ENCODE assay signal across 1 cellular context in genomic region chr16:60564588-60564987, GRCh38.
TF ChIP-seq lines count a peak whose summit lies in the region.

No MANE protein-coding gene starts in this region.

TF ChIP-seq in HepG2, 621 proteins besides CTCF, POLR2A, EP300 and RAD21 (continued from another document):
- TF ChIP-seq POGK (CRISPR knock-in tag; conservative IDR thresholded peaks at IDR 0.05) (no peak), NFE2L2 (IDR thresholded peaks at IDR 0.05; ENCODE audit: low read length) (peak; percentile 79), IRF2 (CRISPR knock-in tag; IDR thresholded peaks at IDR 0.05) (no peak), ZNF607 (CRISPR knock-in tag; IDR thresholded peaks at IDR 0.05; ENCODE audit: borderline replicate concordance) (no peak), FOXM1 (CRISPR knock-in tag; IDR thresholded peaks at IDR 0.05) (no peak), MAFK (conservative IDR thresholded peaks at IDR 0.05 in 1 of 2, IDR thresholded peaks at IDR 0.05 in 1 of 2; ENCODE audit: low read length in 2 of 2) (peak; percentile 29 to 38; a peak in 3 of 4 replicates), PAXIP1 (CRISPR knock-in tag; conservative IDR thresholded peaks at IDR 0.05) (no peak), GLI4 (CRISPR knock-in tag; IDR thresholded peaks at IDR 0.05; ENCODE audit: borderline replicate concordance) (no peak), CENPX (CRISPR knock-in tag; IDR thresholded peaks at IDR 0.05) (no peak), AFF4 (CRISPR knock-in tag; IDR thresholded peaks at IDR 0.05) (no peak), NFE2 (CRISPR knock-in tag; IDR thresholded peaks at IDR 0.05) (no peak), ZNF329 (CRISPR knock-in tag; IDR thresholded peaks at IDR 0.05; ENCODE audit: low read depth) (no peak), TMF1 (CRISPR knock-in tag; IDR thresholded peaks at IDR 0.05; ENCODE audit: low read depth) (no peak), NR2F1 (CRISPR knock-in tag; IDR thresholded peaks at IDR 0.05) (no peak), GRHL1 (CRISPR knock-in tag; conservative IDR thresholded peaks at IDR 0.05) (no peak), SSRP1 (CRISPR knock-in tag; IDR thresholded peaks at IDR 0.05) (no peak), MAFF (IDR thresholded peaks at IDR 0.05; ENCODE audit: low read depth, low read length) (peak; percentile 14; the same call in 1 of the 2 replicates)
- TF ChIP-seq, protein P1, sequence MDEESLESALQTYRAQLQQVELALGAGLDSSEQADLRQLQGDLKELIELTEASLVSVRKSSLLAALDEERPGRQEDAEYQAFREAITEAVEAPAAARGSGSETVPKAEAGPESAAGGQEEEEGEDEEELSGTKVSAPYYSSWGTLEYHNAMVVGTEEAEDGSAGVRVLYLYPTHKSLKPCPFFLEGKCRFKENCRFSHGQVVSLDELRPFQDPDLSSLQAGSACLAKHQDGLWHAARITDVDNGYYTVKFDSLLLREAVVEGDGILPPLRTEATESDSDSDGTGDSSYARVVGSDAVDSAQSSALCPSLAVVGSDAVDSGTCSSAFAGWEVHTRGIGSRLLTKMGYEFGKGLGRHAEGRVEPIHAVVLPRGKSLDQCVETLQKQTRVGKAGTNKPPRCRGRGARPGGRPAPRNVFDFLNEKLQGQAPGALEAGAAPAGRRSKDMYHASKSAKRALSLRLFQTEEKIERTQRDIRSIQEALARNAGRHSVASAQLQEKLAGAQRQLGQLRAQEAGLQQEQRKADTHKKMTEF (CRISPR knock-in tag; IDR thresholded peaks at IDR 0.05), result no peak
- TF ChIP-seq, protein P2, sequence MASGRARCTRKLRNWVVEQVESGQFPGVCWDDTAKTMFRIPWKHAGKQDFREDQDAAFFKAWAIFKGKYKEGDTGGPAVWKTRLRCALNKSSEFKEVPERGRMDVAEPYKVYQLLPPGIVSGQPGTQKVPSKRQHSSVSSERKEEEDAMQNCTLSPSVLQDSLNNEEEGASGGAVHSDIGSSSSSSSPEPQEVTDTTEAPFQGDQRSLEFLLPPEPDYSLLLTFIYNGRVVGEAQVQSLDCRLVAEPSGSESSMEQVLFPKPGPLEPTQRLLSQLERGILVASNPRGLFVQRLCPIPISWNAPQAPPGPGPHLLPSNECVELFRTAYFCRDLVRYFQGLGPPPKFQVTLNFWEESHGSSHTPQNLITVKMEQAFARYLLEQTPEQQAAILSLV (CRISPR knock-in tag; IDR thresholded peaks at IDR 0.05; ENCODE audit: borderline replicate concordance), result no peak
- TF ChIP-seq, protein P3, sequence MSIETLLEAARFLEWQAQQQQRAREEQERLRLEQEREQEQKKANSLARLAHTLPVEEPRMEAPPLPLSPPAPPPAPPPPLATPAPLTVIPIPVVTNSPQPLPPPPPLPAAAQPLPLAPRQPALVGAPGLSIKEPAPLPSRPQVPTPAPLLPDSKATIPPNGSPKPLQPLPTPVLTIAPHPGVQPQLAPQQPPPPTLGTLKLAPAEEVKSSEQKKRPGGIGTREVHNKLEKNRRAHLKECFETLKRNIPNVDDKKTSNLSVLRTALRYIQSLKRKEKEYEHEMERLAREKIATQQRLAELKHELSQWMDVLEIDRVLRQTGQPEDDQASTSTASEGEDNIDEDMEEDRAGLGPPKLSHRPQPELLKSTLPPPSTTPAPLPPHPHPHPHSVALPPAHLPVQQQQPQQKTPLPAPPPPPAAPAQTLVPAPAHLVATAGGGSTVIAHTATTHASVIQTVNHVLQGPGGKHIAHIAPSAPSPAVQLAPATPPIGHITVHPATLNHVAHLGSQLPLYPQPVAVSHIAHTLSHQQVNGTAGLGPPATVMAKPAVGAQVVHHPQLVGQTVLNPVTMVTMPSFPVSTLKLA (IDR thresholded peaks at IDR 0.05), result no peak
TF ChIP-seq in HepG2: peak in this region for 3.
